ENCODE assay signal across 23 cellular contexts in genomic region chr3:47356201-47356600, GRCh38.
"Had no signal": no experiment of that assay in that cellular context is flagged by ENCODE, and none has a peak within 500 bp of the region (broad histone marks: within the 10 kb centered on the region; RNA-seq: fewer than 3 reads in every experiment).

No MANE protein-coding gene starts in this region.

- ATAC-seq: Panc1, PC-3 had no signal

- H3K27ac ChIP-seq: KMS-11, RWPE1 had no signal

- H3K4me2 ChIP-seq: KMS-11, SK-N-SH had no signal

- H3K9me3 ChIP-seq: SK-N-SH had no signal

- FAIRE-seq: HepG2 had no signal

- DNase-seq: IMR-90, Kasumi-1, MM.1S, NCI-H1092 treated with DMSO at 0.1 percent for 48 hours, NCI-H1436, NCI-H187, NCI-H2029, NCI-H2081 treated with DMSO at 0.1 percent for 48 hours, NCI-H2171, NCI-H226, NCI-H446, NCI-H510A, NCI-H524 treated with DMSO at 0.1 percent for 48 hours, NCI-H69, NCI-H774, PC-3, SHP77, SK-N-SH, SW 1271 had no signal

- H3K9ac ChIP-seq: KMS-11, SK-N-SH had no signal
